ENCODE assay signal across 17 cellular contexts in the genomic region with DNA sequence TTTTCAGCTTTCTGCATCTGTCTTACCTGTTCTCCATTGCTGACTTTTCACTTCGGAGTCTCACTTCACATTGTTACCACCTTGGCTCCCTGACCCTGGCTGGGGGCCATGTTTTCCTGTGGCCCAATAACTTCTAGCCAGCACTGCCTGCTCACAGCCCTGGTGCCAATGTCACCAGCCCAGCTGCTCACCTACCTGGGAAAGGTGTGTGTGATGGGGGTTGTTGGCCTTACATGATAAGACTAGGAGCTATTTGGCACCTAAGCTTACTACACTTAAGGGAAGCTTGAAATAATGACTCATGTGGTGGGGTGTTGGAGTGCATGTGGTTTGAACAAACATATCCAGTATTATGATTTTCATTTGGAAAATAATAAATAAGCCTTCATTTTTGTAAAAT. TPM values are rescaled to one million over a fixed set of nuclear protein-coding genes. Genes with fewer than 3 reads are reported as not detected.
DNase-seq lines count a peak whose midpoint lies in the region; ATAC-seq and TF ChIP-seq lines count a peak whose summit lies in the region.
"Had no signal": no experiment of that assay in that cellular context is flagged by ENCODE, and none has a peak within 500 bp of the region (broad histone marks: within the 10 kb centered on the region; RNA-seq: fewer than 3 reads in every experiment).

No MANE protein-coding gene starts in this region.

- DNase-seq in natural killer cell treated with Interleukin-12 subunit alpha and Interleukin-12 subunit beta and Interleukin-15 and Interleukin-18, amount 100 ng/mL, for 72 hours (ENCODE audit: low spot score), result no peak
- DNase-seq in natural killer cell (no peak), mucosa of descending colon (no peak), cardiac septum (ENCODE audit: low spot score) (no peak), amniotic stem cell (lab: John Stamatoyannopoulos, UW) (no peak)
- DNase-seq in central memory CD8-positive, alpha-beta T cell (ENCODE audit: low spot score in 2 of 2), result no peak
- DNase-seq: CD8-positive, alpha-beta memory T cell; DND-41; HCEC 1CT; NCI-H1417 treated with DMSO at 0.1 percent for 48 hours; NCI-H187 treated with DMSO at 0.1 percent for 48 hours; NCI-H2171 treated with DMSO at 0.1 percent for 48 hours; NCI-H748 treated with DMSO at 0.1 percent for 48 hours; OCI-M1; Right ventricle myocardium superior had no signal

- peaks cover 3% of the 10 kb centered on the region for H3K9me3 Mint-ChIP-seq in natural killer cell treated with Interleukin-12 subunit alpha and Interleukin-12 subunit beta and Interleukin-15 and Interleukin-18, amount 100 ng/mL, for 72 hours
- H3K9me3 Mint-ChIP-seq in natural killer cell, result no peaks in the 10 kb centered on the region
- no peaks in the 10 kb centered on the region for H3K9me3 Mint-ChIP-seq in central memory CD8-positive, alpha-beta T cell
- H3K9me3 Mint-ChIP-seq: CD8-positive, alpha-beta memory T cell had no signal

- H3K27me3 Mint-ChIP-seq in natural killer cell treated with Interleukin-12 subunit alpha and Interleukin-12 subunit beta and Interleukin-15 and Interleukin-18, amount 100 ng/mL, for 72 hours, result no peaks in the 10 kb centered on the region
- H3K27me3 Mint-ChIP-seq in natural killer cell (ENCODE audit: low read depth in 2 of 2), result no peaks in the 10 kb centered on the region
- no peaks in the 10 kb centered on the region for H3K27me3 Mint-ChIP-seq in central memory CD8-positive, alpha-beta T cell
- H3K27me3 Mint-ChIP-seq: CD8-positive, alpha-beta memory T cell had no signal

- no peaks in the 10 kb centered on the region for H3K9me3 ChIP-seq in mucosa of descending colon
- H3K9me3 ChIP-seq: BLaER1 treated with 17β-estradiol and CSF1 and Interleukin-3, amounts not matched to agents 10 nM and 100 nM had no signal

- peaks cover 10% of the 10 kb centered on the region for H3K36me3 Mint-ChIP-seq in natural killer cell treated with Interleukin-12 subunit alpha and Interleukin-12 subunit beta and Interleukin-15 and Interleukin-18, amount 100 ng/mL, for 72 hours
- no peaks in the 10 kb centered on the region for H3K36me3 Mint-ChIP-seq in natural killer cell
- no peaks in the 10 kb centered on the region for H3K36me3 Mint-ChIP-seq in central memory CD8-positive, alpha-beta T cell (ENCODE audit: insufficient read depth)

- H3K4me3 ChIP-seq in mucosa of descending colon, result no peak overlapping the region
- H3K4me3 ChIP-seq: BLaER1 treated with 17β-estradiol and CSF1 and Interleukin-3, amounts not matched to agents 10 nM and 100 nM had no signal

- no peak for TF ChIP-seq CTCF in natural killer cell (IDR thresholded peaks at IDR 0.05)
- TF ChIP-seq CTCF in mucosa of descending colon (IDR thresholded peaks at IDR 0.05), result no peak

- H3K36me3 ChIP-seq in mucosa of descending colon (ENCODE audit: low read depth), result no peaks in the 10 kb centered on the region
- H3K36me3 ChIP-seq: BLaER1 treated with 17β-estradiol and CSF1 and Interleukin-3, amounts not matched to agents 10 nM and 100 nM had no signal

- peaks cover 34 to 43% of the 10 kb centered on the region in 2 donors for H3K4me1 Mint-ChIP-seq in natural killer cell treated with Interleukin-12 subunit alpha and Interleukin-12 subunit beta and Interleukin-15 and Interleukin-18, amount 100 ng/mL, for 72 hours (ENCODE audit: low read depth in 2 of 2)
- peaks cover 24 to 26% of the 10 kb centered on the region in 2 donors for H3K4me1 Mint-ChIP-seq in natural killer cell
- peaks cover 14% of the 10 kb centered on the region for H3K4me1 Mint-ChIP-seq in central memory CD8-positive, alpha-beta T cell

- H3K27ac Mint-ChIP-seq in natural killer cell treated with Interleukin-12 subunit alpha and Interleukin-12 subunit beta and Interleukin-15 and Interleukin-18, amount 100 ng/mL, for 72 hours, result peak overlapping the region; percentile 15 to 40
- H3K27ac Mint-ChIP-seq in natural killer cell, result no peak overlapping the region
- H3K27ac Mint-ChIP-seq in central memory CD8-positive, alpha-beta T cell (ENCODE audit: low read depth), result no peak overlapping the region

- peak overlapping the region; percentile 65 for H3K4me3 Mint-ChIP-seq in natural killer cell treated with Interleukin-12 subunit alpha and Interleukin-12 subunit beta and Interleukin-15 and Interleukin-18, amount 100 ng/mL, for 72 hours
- H3K4me3 Mint-ChIP-seq in natural killer cell, result no peak overlapping the region
- H3K4me3 Mint-ChIP-seq in central memory CD8-positive, alpha-beta T cell, result peak overlapping the region; percentile 29
- H3K4me3 Mint-ChIP-seq: CD8-positive, alpha-beta memory T cell had no signal

- intact Hi-C loops in natural killer cell (cut with micrococcal nuclease), result no loop called here
- intact Hi-C loops in mucosa of descending colon (cut with DNase I, micrococcal nuclease), result loop anchor here in 1 of 2 donors (5.0 kb wide), 1 partner anchor 878 kb away; no protein-coding TSS in a partner anchor
- intact Hi-C loops in cardiac septum (cut with DNase I), result no loop called here

- H3K4me1 ChIP-seq in mucosa of descending colon (ENCODE audit: low read depth), result peaks cover 2% of the 10 kb centered on the region

- no peak for ATAC-seq in natural killer cell treated with Interleukin-12 subunit alpha and Interleukin-12 subunit beta and Interleukin-15 and Interleukin-18, amount 100 ng/mL, for 72 hours
- ATAC-seq in natural killer cell (no peak), mucosa of descending colon (peak; percentile 43), GM18867 (IDR thresholded peaks at IDR 0.05; ENCODE audit: unreplicated experiment) (no peak)
- ATAC-seq in central memory CD8-positive, alpha-beta T cell (replicated peaks; ENCODE audit: extremely low read depth, poor library complexity, severe bottlenecking), result no peak

RNA-seq across cellular contexts. Expression of a gene that starts 37.5 kb away (rescaled TPM):
- total RNA-seq in natural killer cell treated with Interleukin-12 subunit alpha and Interleukin-12 subunit beta and Interleukin-15 and Interleukin-18, amount 100 ng/mL, for 72 hours, result 10 to 100 TPM; 11.6 to 65.0 TPM
- total RNA-seq in natural killer cell (1 to 10 TPM; 2.5 to 4.9 (median 3.3) TPM), mucosa of descending colon (10 to 100 TPM; 14.0 to 22.1 (median 15.5) TPM), cardiac septum (7.7 TPM)

Comparison
In these comparisons a context has a peak if more than half of its experiments do, and no peak if none do; other contexts are left out.
1. H3K27ac Mint-ChIP-seq: peak in natural killer cell treated with Interleukin-12 subunit alpha and Interleukin-12 subunit beta and Interleukin-15 and Interleukin-18, amount 100 ng/mL, for 72 hours (2 of 2); none in natural killer cell (0 of 2) and central memory CD8-positive, alpha-beta T cell (single experiment).